ENCODE assay signal across 10 cellular contexts in the genomic region with DNA sequence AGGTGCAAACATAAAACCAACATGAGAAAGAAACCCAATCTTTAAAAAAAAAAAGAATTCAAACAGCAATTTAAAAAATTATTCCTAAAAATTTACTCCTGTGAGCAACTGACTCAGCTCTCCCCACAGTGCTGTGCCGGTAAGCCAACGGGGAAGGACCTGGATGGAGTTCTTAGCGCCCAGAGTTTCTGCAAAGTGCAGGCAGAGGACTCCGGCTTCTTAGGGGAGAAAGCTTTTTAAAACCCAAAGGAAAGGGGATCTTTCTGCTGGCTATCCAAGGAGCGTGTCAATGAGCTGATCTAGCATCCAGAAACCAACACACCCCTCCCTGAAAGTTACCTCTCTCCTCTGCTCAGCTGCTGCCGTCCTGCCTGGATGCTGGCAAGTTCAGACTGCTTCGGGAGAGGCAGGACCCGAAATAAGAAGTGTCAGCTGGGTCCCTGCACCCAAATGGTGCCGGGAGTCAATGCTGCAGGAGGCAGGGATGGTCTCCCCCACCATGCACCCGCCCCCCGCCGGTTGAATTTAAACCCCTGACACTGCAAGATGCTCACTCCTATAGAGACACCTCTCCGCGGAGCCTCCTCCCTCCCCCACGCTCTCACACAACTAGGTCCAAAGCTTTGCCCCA. TPM values are rescaled to one million over a fixed set of nuclear protein-coding genes. Genes with fewer than 3 reads are reported as not detected.
A peak's percentile ranks its signal among the peaks of the same experiment; 100 is the strongest.
DNase-seq lines count a peak whose midpoint lies in the region.
"Had no signal": no experiment of that assay in that cellular context is flagged by ENCODE, and none has a peak within 500 bp of the region (broad histone marks: within the 10 kb centered on the region; RNA-seq: fewer than 3 reads in every experiment).

No MANE protein-coding gene starts in this region.

- no peak overlapping the region for H2BK15ac ChIP-seq in neuronal stem cell (ENCODE audit: low read length)

- H3K4me1 ChIP-seq in ectodermal cell (ENCODE audit: control insufficient read depth, insufficient read depth, low read length) (peaks cover 35% of the 10 kb centered on the region), neuronal stem cell (ENCODE audit: control insufficient read depth in 2 of 2, insufficient read depth in 1 of 2, low read depth in 1 of 2, low read length in 2 of 2) (peaks cover 23 to 26% of the 10 kb centered on the region in 2 donors)

- no peak overlapping the region for H2BK12ac ChIP-seq in neuronal stem cell (ENCODE audit: low read length)

- no peak overlapping the region for H2BK5ac ChIP-seq in neuronal stem cell (ENCODE audit: low read length)

- H2AK5ac ChIP-seq in neuronal stem cell (ENCODE audit: low read depth, low read length): no peak overlapping the region

- H3K27ac ChIP-seq in ectodermal cell (ENCODE audit: insufficient read depth, low read depth, low read length, poor library complexity, severe bottlenecking) (no peak overlapping the region), neuronal stem cell (replicated peaks; ENCODE audit: low read length) (no peak overlapping the region)
- H3K27ac ChIP-seq: HL-60 had no signal

- H3K4me3 ChIP-seq in MG63 (peak overlapping the region; percentile 56), ectodermal cell (ENCODE audit: insufficient read depth, low read depth, low read length) (peak overlapping the region; percentile 0), neuronal stem cell (ENCODE audit: low read length in 2 of 2) (peak overlapping the region in 1 of 2 donors; percentile 54)

- H3K9me3 ChIP-seq in MG63: no peaks in the 10 kb centered on the region
- no peaks in the 10 kb centered on the region for H3K9me3 ChIP-seq in ectodermal cell (ENCODE audit: control insufficient read depth, low read length)
- H3K9me3 ChIP-seq in neuronal stem cell (replicated peaks in 1 of 2; ENCODE audit: control insufficient read depth in 2 of 2, insufficient read depth in 1 of 2, low read depth in 1 of 2, low read length in 2 of 2): no peaks in the 10 kb centered on the region

- peak overlapping the region; percentile 70 for H3K18ac ChIP-seq in neuronal stem cell (ENCODE audit: low read length)

- no peak overlapping the region for H4K8ac ChIP-seq in neuronal stem cell (ENCODE audit: low read depth, low read length)

- H3K79me1 ChIP-seq in neuronal stem cell (ENCODE audit: low read depth, low read length): no peaks in the 10 kb centered on the region

- no peak overlapping the region for H4K91ac ChIP-seq in neuronal stem cell (ENCODE audit: low read depth, low read length, poor library complexity)

- no peak overlapping the region for H3K14ac ChIP-seq in neuronal stem cell (ENCODE audit: low read length)

- H3K4ac ChIP-seq in neuronal stem cell (ENCODE audit: low read length): no peak overlapping the region

- WGBS in ectodermal cell, 2 experiments: 3 to 5% methylated on average over 15 of the region's 15 CpGs
- no CpG with 5 or more reads among the region's 15 CpGs for WGBS in neuronal stem cell (ENCODE audit: extremely low coverage in 2 of 2, insufficient read length in 2 of 2, insufficient replicate concordance in 1 of 2), 2 donors

- H3K27me3 ChIP-seq in MG63: no peaks in the 10 kb centered on the region
- peaks cover 72% of the 10 kb centered on the region for H3K27me3 ChIP-seq in ectodermal cell (ENCODE audit: control insufficient read depth, insufficient read depth, low read length, poor library complexity, severe bottlenecking)
- peaks cover 8 to 88% (median 57%) of the 10 kb centered on the region in 3 experiments for H3K27me3 ChIP-seq in neuronal stem cell (ENCODE audit: control insufficient read depth in 3 of 3, insufficient read depth in 3 of 3, low read depth in 1 of 3, low read length in 3 of 3)

- no peaks in the 10 kb centered on the region for H3K36me3 ChIP-seq in MG63
- H3K36me3 ChIP-seq in ectodermal cell (ENCODE audit: control insufficient read depth, insufficient read depth, low read length): no peaks in the 10 kb centered on the region
- no peaks in the 10 kb centered on the region for H3K36me3 ChIP-seq in neuronal stem cell (replicated peaks in 1 of 2; ENCODE audit: control insufficient read depth in 2 of 2, insufficient read depth in 2 of 2, low read length in 2 of 2)

- H3K23ac ChIP-seq in neuronal stem cell (ENCODE audit: low read depth, low read length, poor library complexity): no peak overlapping the region

- H3K4me2 ChIP-seq in neuronal stem cell (ENCODE audit: insufficient read depth, low read length, poor library complexity, severe bottlenecking): peak overlapping the region; percentile 63

- H2AFZ ChIP-seq in neuronal stem cell (ENCODE audit: low read length): no peak overlapping the region

- DNase-seq in EL (peak; percentile 38), MG63 (no peak), neuronal stem cell (ENCODE audit: low spot score) (no peak), NCI-H82 treated with DMSO at 0.1 percent for 48 hours (lab: John Stamatoyannopoulos, UW; ENCODE audit: unreplicated experiment) (no peak), NCI-H748 treated with DMSO at 0.1 percent for 48 hours (lab: John Stamatoyannopoulos, UW) (no peak), NAMALWA (ENCODE audit: low spot score) (no peak), epidermal melanocyte (ENCODE audit: insufficient read length, low spot score) (no peak)
- DNase-seq: erythroblast had no signal

- no peak overlapping the region for H3K9ac ChIP-seq in neuronal stem cell (ENCODE audit: low read depth, low read length, poor library complexity)

- no peak overlapping the region for H2BK120ac ChIP-seq in neuronal stem cell (ENCODE audit: low read depth, low read length)

RNA-seq across cellular contexts. Expression of gene H6PD, which starts 32.2 kb away (rescaled TPM):
- total RNA-seq in MG63 (2014; rRNA removed; shearing (Covaris generic); ENCODE audit: low replicate concordance): 14.1 and 16.7 TPM in 2 replicates
- 12.4 TPM for polyA plus RNA-seq in ectodermal cell (2013, experiment 1 of 4)
- polyA plus RNA-seq in ectodermal cell (2013, experiment 2 of 4): 15.5 TPM
- polyA plus RNA-seq in ectodermal cell (2013, experiment 3 of 4): 10.8 TPM
- polyA plus RNA-seq in ectodermal cell (2013, experiment 4 of 4): 13.6 TPM
- polyA plus RNA-seq in neuronal stem cell (2013, experiment 1 of 2): 14.1 TPM
- polyA plus RNA-seq in neuronal stem cell (2013, experiment 2 of 2): 15.0 TPM
